ENCODE assay signal across 13 cellular contexts in the genomic region with DNA sequence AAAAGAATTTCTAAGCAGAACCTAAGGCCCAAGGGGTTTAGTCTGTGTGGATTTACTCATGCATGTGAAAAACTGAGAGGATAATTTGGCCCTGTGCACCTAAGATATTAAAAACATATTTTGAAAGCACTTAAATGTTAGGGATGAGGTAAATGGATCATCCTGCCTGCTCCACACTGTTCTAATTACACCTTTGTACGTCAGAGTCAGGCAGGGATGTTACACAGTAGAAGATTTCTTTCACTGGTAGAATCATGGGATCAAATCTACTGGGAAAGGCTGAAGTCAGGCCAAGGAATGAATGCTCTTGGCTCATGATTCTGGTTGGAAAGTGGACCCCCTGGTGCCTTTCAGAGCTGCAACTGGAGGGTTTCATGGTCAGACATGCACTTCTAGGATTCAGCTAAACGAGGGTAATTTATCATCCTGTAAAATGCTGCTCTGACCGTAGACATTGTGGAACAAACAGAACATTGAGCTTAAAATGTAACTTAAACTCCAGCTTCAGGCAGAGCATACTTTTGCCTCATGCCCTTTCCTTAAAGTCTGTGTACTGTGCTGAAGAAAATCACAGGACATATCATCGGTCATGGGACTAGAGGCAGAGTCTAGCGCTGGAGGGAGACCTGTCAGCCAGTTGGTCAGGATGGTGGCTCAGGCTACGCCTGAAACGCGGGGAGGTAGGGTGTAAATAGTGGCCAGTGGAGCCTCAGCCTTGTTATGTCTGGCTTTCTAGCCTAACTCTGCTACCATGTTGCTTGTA. TPM values are rescaled to one million over a fixed set of nuclear protein-coding genes. Genes with fewer than 3 reads are reported as not detected.
A peak's percentile ranks its signal among the peaks of the same experiment; 100 is the strongest.
DNase-seq lines count a peak whose midpoint lies in the region; ATAC-seq and TF ChIP-seq lines count a peak whose summit lies in the region.
"Had no signal": no experiment of that assay in that cellular context is flagged by ENCODE, and none has a peak within 500 bp of the region (broad histone marks: within the 10 kb centered on the region; RNA-seq: fewer than 3 reads in every experiment).

No MANE protein-coding gene starts in this region.

- H3K27me3 Mint-ChIP-seq in activated T-helper 17 cell treated with anti-CD3 and anti-CD28 coated beads, Interleukin-2, amount 50 U/mL, for 72 hours, result peaks cover 19% of the 10 kb centered on the region

- H3K36me3 Mint-ChIP-seq in activated T-helper 17 cell treated with anti-CD3 and anti-CD28 coated beads, Interleukin-2, amount 50 U/mL, for 72 hours (ENCODE audit: low read depth), result no peaks in the 10 kb centered on the region

- TF ChIP-seq EP300 in sigmoid colon (IDR thresholded peaks at IDR 0.05), result peak in 3 of 4 donors; percentile 62 to 88 (median 62)

- no peak overlapping the region for H3K4me3 ChIP-seq in fibroblast of villous mesenchyme (ENCODE audit: low read depth, low read length)
- no peak overlapping the region for H3K4me3 ChIP-seq in sigmoid colon
- H3K4me3 ChIP-seq: BLaER1, upper lobe of right lung had no signal

- DNase-seq in DMS79 treated with DMSO at 0.1 percent for 48 hours (lab: John Stamatoyannopoulos, UW) (peak; percentile 62), fibroblast of villous mesenchyme (ENCODE audit: low read depth) (peak; percentile 72), sigmoid colon (no peak), NCI-H1436 treated with DMSO at 0.1 percent for 48 hours (lab: John Stamatoyannopoulos, UW) (no peak), dermis blood vessel endothelial cell (no peak)
- DNase-seq: glutamatergic neuron; stimulated activated CD4-positive, alpha-beta T cell treated with anti-CD3 and anti-CD28 coated beads, Interleukin-1b, Interleukin-23, amount 100 ng/mL, for 48 hours; upper lobe of right lung had no signal

- ATAC-seq in SK-N-SH treated with all-trans-retinoic acid at 6 μM for 48 hours, result peak; percentile 82
- ATAC-seq in activated T-helper 17 cell treated with anti-CD3 and anti-CD28 coated beads, Interleukin-2, amount 50 U/mL, for 72 hours (replicated peaks), result no peak
- no peak for ATAC-seq in GM19351 (IDR thresholded peaks at IDR 0.05; ENCODE audit: unreplicated experiment)

- H3K9me3 Mint-ChIP-seq in activated T-helper 17 cell treated with anti-CD3 and anti-CD28 coated beads, Interleukin-2, amount 50 U/mL, for 72 hours, result no peaks in the 10 kb centered on the region
- H3K9me3 Mint-ChIP-seq: T-helper 2 cell treated with Interferon-gamma antibody and Interleukin-4, amounts not matched to agents 5 μg/mL and 100 μg/mL, for 36 hours had no signal

- H3K27ac Mint-ChIP-seq in activated T-helper 17 cell treated with anti-CD3 and anti-CD28 coated beads, Interleukin-2, amount 50 U/mL, for 72 hours, result no peak overlapping the region
- H3K27ac Mint-ChIP-seq: T-helper 2 cell treated with Interferon-gamma antibody and Interleukin-4, amounts not matched to agents 5 μg/mL and 100 μg/mL, for 36 hours had no signal

- H3K36me3 ChIP-seq in sigmoid colon, result no peaks in the 10 kb centered on the region
- H3K36me3 ChIP-seq: BLaER1, upper lobe of right lung had no signal

- no peaks in the 10 kb centered on the region for H3K4me1 Mint-ChIP-seq in activated T-helper 17 cell treated with anti-CD3 and anti-CD28 coated beads, Interleukin-2, amount 50 U/mL, for 72 hours

- no peaks in the 10 kb centered on the region for H3K9me3 ChIP-seq in sigmoid colon
- H3K9me3 ChIP-seq: BLaER1, upper lobe of right lung had no signal

- 72 to 78% methylated on average over 8 of the region's 8 CpGs for WGBS in sigmoid colon, 2 donors

- H3K4me3 Mint-ChIP-seq in activated T-helper 17 cell treated with anti-CD3 and anti-CD28 coated beads, Interleukin-2, amount 50 U/mL, for 72 hours, result no peak overlapping the region
- H3K4me3 Mint-ChIP-seq: T-helper 2 cell treated with Interferon-gamma antibody and Interleukin-4, amounts not matched to agents 5 μg/mL and 100 μg/mL, for 36 hours had no signal

- H3K27ac ChIP-seq in sigmoid colon, result peak overlapping the region; percentile 84 to 90 (median 90)
- H3K27ac ChIP-seq: BLaER1, upper lobe of right lung had no signal

- no peak for TF ChIP-seq POLR2A in sigmoid colon (IDR thresholded peaks at IDR 0.05)

- H3K27me3 ChIP-seq in sigmoid colon, result no peaks in the 10 kb centered on the region
- H3K27me3 ChIP-seq: BLaER1, upper lobe of right lung had no signal

- no peak for TF ChIP-seq CTCF in fibroblast of villous mesenchyme (IDR thresholded peaks at IDR 0.05; ENCODE audit: insufficient read depth, low read depth, low read length)
- TF ChIP-seq CTCF in sigmoid colon (IDR thresholded peaks at IDR 0.05), result no peak

- intact Hi-C loops in sigmoid colon (cut with DNase I), result loop anchor here (2.0 to 10.0 kb wide), 2 partner anchors 30 to 1112 kb away; no protein-coding TSS in a partner anchor

- peaks cover 0 to 46% (median 26%) of the 10 kb centered on the region in 4 donors for H3K4me1 ChIP-seq in sigmoid colon
- H3K4me1 ChIP-seq: BLaER1 had no signal

TF ChIP-seq in SK-N-SH treated with all-trans-retinoic acid at 6 μM for 48 hours, 23 proteins besides CTCF, POLR2A, EP300 and RAD21:
- TF ChIP-seq PPARA (CRISPR knock-in tag; IDR thresholded peaks at IDR 0.05; ENCODE audit: borderline replicate concordance), result no peak
- peak; percentile 63; the same call in 1 of the 2 replicates for TF ChIP-seq TOX (CRISPR knock-in tag; IDR thresholded peaks at IDR 0.05; ENCODE audit: borderline replicate concordance)

RNA-seq across cellular contexts. Expression of a gene that starts 4.8 kb away (rescaled TPM):
- total RNA-seq in fibroblast of villous mesenchyme (13.4 and 18.4 TPM in 2 replicates), sigmoid colon (10 to 100 TPM in 2 of 4 donors, 1 to 10 TPM in 2; 5.4 to 18.7 (median 10.1) TPM), dermis blood vessel endothelial cell (0.14 and 1.2 TPM in 2 replicates)
- 1 to 10 TPM in 1 of 3 donors, under 1 TPM in 2; 0.23 to 3.8 (median 0.60) TPM for polyA plus RNA-seq in sigmoid colon
- total RNA-seq in activated T-helper 17 cell treated with anti-CD3 and anti-CD28 coated beads, Interleukin-2, amount 50 U/mL, for 72 hours, result not detected

Comparison
In these comparisons a context has a peak if more than half of its experiments do, and no peak if none do; other contexts are left out.
1. DNase-seq: peak in DMS79 treated with DMSO at 0.1 percent for 48 hours (single experiment) and fibroblast of villous mesenchyme (single experiment); none in sigmoid colon (single experiment), NCI-H1436 treated with DMSO at 0.1 percent for 48 hours (single experiment) and dermis blood vessel endothelial cell (single experiment).